In genomic region chr5:115599502-115599901, GRCh38 we compare ENCODE assay signal across 8 cellular contexts. TPM values are rescaled to one million over a fixed set of nuclear protein-coding genes. Genes with fewer than 3 reads are reported as not detected.
DNase-seq lines count a peak whose midpoint lies in the region; ATAC-seq and TF ChIP-seq lines count a peak whose summit lies in the region.

No MANE protein-coding gene starts in this region.

- peaks cover 7% of the 10 kb centered on the region for H3K36me3 Mint-ChIP-seq in stimulated activated effector memory CD8-positive, alpha-beta T cell treated with anti-CD3 and anti-CD28 coated beads, Interleukin-12 subunit alpha, Interleukin-12 subunit beta, amount 100 ng/mL, for 72 hours

- H3K9me3 ChIP-seq in heart right ventricle: no peaks in the 10 kb centered on the region
- H3K9me3 ChIP-seq in effector memory CD4-positive, alpha-beta T cell (ENCODE audit: control insufficient read depth, low read length): no peaks in the 10 kb centered on the region

- TF ChIP-seq CTCF in NB4 (IDR thresholded peaks at IDR 0.05; ENCODE audit: low read depth, low read length) (no peak), heart right ventricle (IDR thresholded peaks at IDR 0.05) (no peak)

- no peaks in the 10 kb centered on the region for H3K9me3 Mint-ChIP-seq in stimulated activated effector memory CD8-positive, alpha-beta T cell treated with anti-CD3 and anti-CD28 coated beads, Interleukin-12 subunit alpha, Interleukin-12 subunit beta, amount 100 ng/mL, for 72 hours

- H3K4me1 ChIP-seq in heart right ventricle: peaks cover 0 to 53% (median 41%) of the 10 kb centered on the region in 9 donors
- no peaks in the 10 kb centered on the region for H3K4me1 ChIP-seq in effector memory CD4-positive, alpha-beta T cell (ENCODE audit: control insufficient read depth, insufficient read depth, low read length, poor library complexity, severe bottlenecking)

- TF ChIP-seq POLR2A in NB4 (IDR thresholded peaks at IDR 0.05; ENCODE audit: extremely low read depth, insufficient read length): no peak

- peak overlapping the region in 6 of 10 donors; percentile 8 to 95 (median 42) for H3K27ac ChIP-seq in heart right ventricle
- no peak overlapping the region for H3K27ac ChIP-seq in effector memory CD4-positive, alpha-beta T cell (ENCODE audit: insufficient read depth, low read length, poor library complexity, severe bottlenecking)

- 44 to 54% methylated on average over 1 of the region's 1 CpG for WGBS in heart right ventricle, 2 donors

- H3K4me1 Mint-ChIP-seq in stimulated activated effector memory CD8-positive, alpha-beta T cell treated with anti-CD3 and anti-CD28 coated beads, Interleukin-12 subunit alpha, Interleukin-12 subunit beta, amount 100 ng/mL, for 72 hours: peaks cover 30% of the 10 kb centered on the region

- no peak overlapping the region for H3K27ac Mint-ChIP-seq in stimulated activated effector memory CD8-positive, alpha-beta T cell treated with anti-CD3 and anti-CD28 coated beads, Interleukin-12 subunit alpha, Interleukin-12 subunit beta, amount 100 ng/mL, for 72 hours

- DNase-seq in GM03348 (ENCODE audit: low spot score) (peak; percentile 58), NB4 (ENCODE audit: low read depth) (peak; percentile 46), heart right ventricle (no peak), NCI-H1417 treated with DMSO at 0.1 percent for 48 hours (lab: John Stamatoyannopoulos, UW) (no peak), NCI-H2196 (lab: John Stamatoyannopoulos, UW; ENCODE audit: unreplicated experiment) (no peak)
- no peak for DNase-seq in stimulated activated effector memory CD8-positive, alpha-beta T cell treated with anti-CD3 and anti-CD28 coated beads, Interleukin-12 subunit alpha, Interleukin-12 subunit beta, amount 100 ng/mL, for 72 hours (ENCODE audit: low spot score in 2 of 2)
- DNase-seq in effector memory CD4-positive, alpha-beta T cell: no peak

- intact Hi-C loops in heart right ventricle (cut with DNase I): no loop called here

- no peaks in the 10 kb centered on the region for H3K36me3 ChIP-seq in heart right ventricle
- no peaks in the 10 kb centered on the region for H3K36me3 ChIP-seq in effector memory CD4-positive, alpha-beta T cell (ENCODE audit: control insufficient read depth, insufficient read depth, low read length)

- no peaks in the 10 kb centered on the region for H3K27me3 ChIP-seq in heart right ventricle
- no peaks in the 10 kb centered on the region for H3K27me3 ChIP-seq in effector memory CD4-positive, alpha-beta T cell (replicated peaks; ENCODE audit: control insufficient read depth, insufficient read depth, low read length, poor library complexity, severe bottlenecking)

- H3K4me3 ChIP-seq in NB4 (ENCODE audit: low read depth, low read length) (no peak overlapping the region), heart right ventricle (no peak overlapping the region)
- H3K4me3 ChIP-seq in effector memory CD4-positive, alpha-beta T cell (ENCODE audit: insufficient read depth, low read depth, low read length, poor library complexity, severe bottlenecking): no peak overlapping the region

- ATAC-seq in GM21619 (IDR thresholded peaks at IDR 0.05; ENCODE audit: unreplicated experiment): peak; percentile 36
- peak; percentile 25 to 70 (median 44) for ATAC-seq in heart right ventricle
- ATAC-seq in stimulated activated effector memory CD8-positive, alpha-beta T cell treated with anti-CD3 and anti-CD28 coated beads, Interleukin-12 subunit alpha, Interleukin-12 subunit beta, amount 100 ng/mL, for 72 hours: no peak

- no peak overlapping the region for H3K4me3 Mint-ChIP-seq in stimulated activated effector memory CD8-positive, alpha-beta T cell treated with anti-CD3 and anti-CD28 coated beads, Interleukin-12 subunit alpha, Interleukin-12 subunit beta, amount 100 ng/mL, for 72 hours

RNA-seq across cellular contexts. Expression of gene TICAM2, which starts 2.8 kb away (rescaled TPM):
- total RNA-seq in heart right ventricle: 1 to 10 TPM; 1.2 to 4.4 (median 2.0) TPM
- 1 to 10 TPM; 1.3 to 1.9 TPM for polyA plus RNA-seq in heart right ventricle

RNA-seq across cellular contexts. Expression of gene TMED7, which starts 26.3 kb away (rescaled TPM):
- 100 to 1,000 TPM in 1 of 10 donors, 10 to 100 TPM in 9; 73.4 to 100 (median 85.9) TPM for total RNA-seq in heart right ventricle
- 10 to 100 TPM; 15.8 to 41.7 TPM for polyA plus RNA-seq in heart right ventricle

RNA-seq across cellular contexts. Expression of gene FEM1C, which starts 54.9 kb away (rescaled TPM):
- total RNA-seq in heart right ventricle: 10 to 100 TPM; 40.2 to 72.2 (median 57.5) TPM
- 10 to 100 TPM; 17.8 to 23.1 TPM for polyA plus RNA-seq in heart right ventricle

Comparison
In these comparisons a context has a peak if more than half of its experiments do, and no peak if none do; other contexts are left out.
1. DNase-seq: peak in GM03348 (single experiment) and NB4 (single experiment); none in heart right ventricle (0 of 2), NCI-H1417 treated with DMSO at 0.1 percent for 48 hours (single experiment), stimulated activated effector memory CD8-positive, alpha-beta T cell treated with anti-CD3 and anti-CD28 coated beads, Interleukin-12 subunit alpha, Interleukin-12 subunit beta, amount 100 ng/mL, for 72 hours (0 of 2), effector memory CD4-positive, alpha-beta T cell (0 of 3) and NCI-H2196 (single experiment).